In the genomic region with DNA sequence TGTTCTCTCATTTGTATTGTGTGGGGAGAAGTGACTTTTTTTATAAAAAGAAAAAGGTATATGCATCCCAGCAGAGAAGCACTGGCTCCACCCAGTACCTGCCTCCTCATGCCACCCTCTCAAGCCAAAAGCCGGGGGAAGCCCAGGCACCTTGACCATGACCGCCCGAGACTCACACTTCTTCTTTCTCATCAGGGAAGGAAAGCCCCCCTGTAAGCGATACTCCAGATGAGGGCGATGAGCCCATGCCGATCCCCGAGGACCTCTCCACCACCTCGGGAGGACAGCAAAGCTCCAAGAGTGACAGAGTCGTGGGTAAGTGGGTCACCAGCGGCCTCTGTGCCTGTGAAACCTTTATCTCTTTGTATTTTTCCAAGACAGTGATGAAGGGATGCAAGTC, we compare ENCODE assay signal across 1 cellular context.
A peak's percentile ranks its signal among the peaks of the same experiment; 100 is the strongest.
TF ChIP-seq lines count a peak whose summit lies in the region.

No MANE protein-coding gene starts in this region.

TF ChIP-seq in GM12878, 131 proteins besides CTCF, POLR2A, EP300 and RAD21 (continued from another document):
- TF ChIP-seq BHLHE40 (IDR thresholded peaks at IDR 0.05; ENCODE audit: borderline replicate concordance in 1 of 2, low read depth in 2 of 2, low read length in 1 of 2), result peak; percentile 64 to 69; a peak in 2 of 4 replicates
- TF ChIP-seq POU2F2 (IDR thresholded peaks at IDR 0.05; ENCODE audit: borderline replicate concordance, low read depth, low read length), result peak; percentile 54; the same call in 1 of the 3 replicates
- TF ChIP-seq CREM (IDR thresholded peaks at IDR 0.05; ENCODE audit: low read depth), result peak; percentile 54; the same call in 1 of the 2 replicates
- TF ChIP-seq, protein P1, sequence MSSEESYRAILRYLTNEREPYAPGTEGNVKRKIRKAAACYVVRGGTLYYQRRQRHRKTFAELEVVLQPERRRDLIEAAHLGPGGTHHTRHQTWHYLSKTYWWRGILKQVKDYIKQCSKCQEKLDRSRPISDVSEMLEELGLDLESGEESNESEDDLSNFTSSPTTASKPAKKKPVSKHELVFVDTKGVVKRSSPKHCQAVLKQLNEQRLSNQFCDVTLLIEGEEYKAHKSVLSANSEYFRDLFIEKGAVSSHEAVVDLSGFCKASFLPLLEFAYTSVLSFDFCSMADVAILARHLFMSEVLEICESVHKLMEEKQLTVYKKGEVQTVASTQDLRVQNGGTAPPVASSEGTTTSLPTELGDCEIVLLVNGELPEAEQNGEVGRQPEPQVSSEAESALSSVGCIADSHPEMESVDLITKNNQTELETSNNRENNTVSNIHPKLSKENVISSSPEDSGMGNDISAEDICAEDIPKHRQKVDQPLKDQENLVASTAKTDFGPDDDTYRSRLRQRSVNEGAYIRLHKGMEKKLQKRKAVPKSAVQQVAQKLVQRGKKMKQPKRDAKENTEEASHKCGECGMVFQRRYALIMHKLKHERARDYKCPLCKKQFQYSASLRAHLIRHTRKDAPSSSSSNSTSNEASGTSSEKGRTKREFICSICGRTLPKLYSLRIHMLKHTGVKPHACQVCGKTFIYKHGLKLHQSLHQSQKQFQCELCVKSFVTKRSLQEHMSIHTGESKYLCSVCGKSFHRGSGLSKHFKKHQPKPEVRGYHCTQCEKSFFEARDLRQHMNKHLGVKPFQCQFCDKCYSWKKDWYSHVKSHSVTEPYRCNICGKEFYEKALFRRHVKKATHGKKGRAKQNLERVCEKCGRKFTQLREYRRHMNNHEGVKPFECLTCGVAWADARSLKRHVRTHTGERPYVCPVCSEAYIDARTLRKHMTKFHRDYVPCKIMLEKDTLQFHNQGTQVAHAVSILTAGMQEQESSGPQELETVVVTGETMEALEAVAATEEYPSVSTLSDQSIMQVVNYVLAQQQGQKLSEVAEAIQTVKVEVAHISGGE (CRISPR knock-in tag; IDR thresholded peaks at IDR 0.05), result no peak
- no peak for TF ChIP-seq RBBP5 (conservative IDR thresholded peaks at IDR 0.05)
- TF ChIP-seq, protein P2, sequence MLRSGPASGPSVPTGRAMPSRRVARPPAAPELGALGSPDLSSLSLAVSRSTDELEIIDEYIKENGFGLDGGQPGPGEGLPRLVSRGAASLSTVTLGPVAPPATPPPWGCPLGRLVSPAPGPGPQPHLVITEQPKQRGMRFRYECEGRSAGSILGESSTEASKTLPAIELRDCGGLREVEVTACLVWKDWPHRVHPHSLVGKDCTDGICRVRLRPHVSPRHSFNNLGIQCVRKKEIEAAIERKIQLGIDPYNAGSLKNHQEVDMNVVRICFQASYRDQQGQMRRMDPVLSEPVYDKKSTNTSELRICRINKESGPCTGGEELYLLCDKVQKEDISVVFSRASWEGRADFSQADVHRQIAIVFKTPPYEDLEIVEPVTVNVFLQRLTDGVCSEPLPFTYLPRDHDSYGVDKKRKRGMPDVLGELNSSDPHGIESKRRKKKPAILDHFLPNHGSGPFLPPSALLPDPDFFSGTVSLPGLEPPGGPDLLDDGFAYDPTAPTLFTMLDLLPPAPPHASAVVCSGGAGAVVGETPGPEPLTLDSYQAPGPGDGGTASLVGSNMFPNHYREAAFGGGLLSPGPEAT (IDR thresholded peaks at IDR 0.05; ENCODE audit: low read depth), result peak; percentile 94
- peak; percentile 66; the same call in 1 of the 2 replicates for TF ChIP-seq NFIC (IDR thresholded peaks at IDR 0.05; ENCODE audit: low read depth, low read length)
- TF ChIP-seq ZNF622 (IDR thresholded peaks at IDR 0.05), result no peak
- TF ChIP-seq, protein P3, sequence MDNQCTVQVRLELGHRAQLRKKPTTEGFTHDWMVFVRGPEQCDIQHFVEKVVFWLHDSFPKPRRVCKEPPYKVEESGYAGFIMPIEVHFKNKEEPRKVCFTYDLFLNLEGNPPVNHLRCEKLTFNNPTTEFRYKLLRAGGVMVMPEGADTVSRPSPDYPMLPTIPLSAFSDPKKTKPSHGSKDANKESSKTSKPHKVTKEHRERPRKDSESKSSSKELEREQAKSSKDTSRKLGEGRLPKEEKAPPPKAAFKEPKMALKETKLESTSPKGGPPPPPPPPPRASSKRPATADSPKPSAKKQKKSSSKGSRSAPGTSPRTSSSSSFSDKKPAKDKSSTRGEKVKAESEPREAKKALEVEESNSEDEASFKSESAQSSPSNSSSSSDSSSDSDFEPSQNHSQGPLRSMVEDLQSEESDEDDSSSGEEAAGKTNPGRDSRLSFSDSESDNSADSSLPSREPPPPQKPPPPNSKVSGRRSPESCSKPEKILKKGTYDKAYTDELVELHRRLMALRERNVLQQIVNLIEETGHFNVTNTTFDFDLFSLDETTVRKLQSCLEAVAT (IDR thresholded peaks at IDR 0.05), result 0 out of 2 replicates have a peak, but pooled peaks have one; percentile 16
